Comparison of ENCODE assay signal across 13 cellular contexts in genomic region chr13:40780822-40781401, GRCh38. TPM values are rescaled to one million over a fixed set of nuclear protein-coding genes. Genes with fewer than 3 reads are reported as not detected.
DNase-seq lines count a peak whose midpoint lies in the region; ATAC-seq and TF ChIP-seq lines count a peak whose summit lies in the region.
"Had no signal": no experiment of that assay in that cellular context is flagged by ENCODE, and none has a peak within 500 bp of the region (broad histone marks: within the 10 kb centered on the region; RNA-seq: fewer than 3 reads in every experiment).

No MANE protein-coding gene starts in this region.

- in situ Hi-C loops in IMR-90 (cut with MboI; ENCODE audit: low sequenced_read_pairs): loop anchor here (10.0 kb wide), 1 partner anchor 274 kb away; no protein-coding TSS in a partner anchor

- no peak overlapping the region for H4K5ac ChIP-seq in IMR-90 (ENCODE audit: low read depth, low read length)

- H3K4me3 ChIP-seq in DND-41 (ENCODE audit: low read depth in 1 of 2, low read length in 2 of 2) (no peak overlapping the region), IMR-90 (ENCODE audit: insufficient read depth, low read depth, low read length) (no peak overlapping the region), liver (ENCODE audit: low read depth in 1 of 3, low read length in 3 of 3) (no peak overlapping the region)
- H3K4me3 ChIP-seq: adrenal gland had no signal

- TF ChIP-seq CTCF in DND-41 (IDR thresholded peaks at IDR 0.05; ENCODE audit: borderline replicate concordance, extremely low read depth, low read length, poor library complexity, severe bottlenecking) (peak; percentile 24), IMR-90 (conservative IDR thresholded peaks at IDR 0.05; ENCODE audit: low read depth, low read length) (peak; percentile 12; the same call in 1 of the 2 replicates), liver (IDR thresholded peaks at IDR 0.05; ENCODE audit: low read depth, low read length, missing input control) (peak; percentile 23)

- H3K9ac ChIP-seq in DND-41 (ENCODE audit: low read depth, low read length) (no peak overlapping the region), IMR-90 (ENCODE audit: low read depth, low read length) (no peak overlapping the region), liver (ENCODE audit: low read depth in 1 of 2, low read length in 2 of 2) (no peak overlapping the region)

- no peak overlapping the region for H3K4me2 ChIP-seq in DND-41 (ENCODE audit: insufficient read depth, low read length)
- H3K4me2 ChIP-seq in IMR-90 (ENCODE audit: low read depth, low read length): no peak overlapping the region

- no peaks in the 10 kb centered on the region for H4K20me1 ChIP-seq in DND-41 (ENCODE audit: insufficient read depth, low read length)
- no peaks in the 10 kb centered on the region for H4K20me1 ChIP-seq in IMR-90 (ENCODE audit: insufficient read depth, low read length)

- TF ChIP-seq RAD21 in IMR-90 (IDR thresholded peaks at IDR 0.05; ENCODE audit: low read length): no peak
- peak; percentile 21 to 68 for TF ChIP-seq RAD21 in liver (IDR thresholded peaks at IDR 0.05)

- H2AK5ac ChIP-seq in IMR-90 (ENCODE audit: low read depth, low read length): no peak overlapping the region

- no peak overlapping the region for H3K18ac ChIP-seq in IMR-90 (ENCODE audit: low read depth, low read length)

- H3K4me3 Mint-ChIP-seq in activated CD4-positive, alpha-beta T cell treated with anti-CD3 and anti-CD28 coated beads for 36 hours: no peak overlapping the region

- DNase-seq in DND-41 (no peak), IMR-90 (peak; percentile 20), UCSD-AML1 (lab: John Stamatoyannopoulos, UW; ENCODE audit: unreplicated experiment) (peak; percentile 17), ureter (ENCODE audit: low spot score) (no peak), NCI-H524 treated with DMSO at 0.1 percent for 48 hours (lab: John Stamatoyannopoulos, UW) (no peak)
- no peak for DNase-seq in activated CD4-positive, alpha-beta T cell treated with anti-CD3 and anti-CD28 coated beads for 36 hours
- DNase-seq: adrenal gland; COR-L47; NCI-H774; stimulated activated naive CD4-positive, alpha-beta T cell treated with Interleukin-2 at 50 U/mL for 16 hours had no signal

- no peak overlapping the region for H3K27ac Mint-ChIP-seq in activated CD4-positive, alpha-beta T cell treated with anti-CD3 and anti-CD28 coated beads for 36 hours

- no peaks in the 10 kb centered on the region for H3K79me1 ChIP-seq in IMR-90 (ENCODE audit: low read depth in 1 of 2, low read length in 2 of 2)

- peaks cover 20% of the 10 kb centered on the region for H3K4me1 Mint-ChIP-seq in activated CD4-positive, alpha-beta T cell treated with anti-CD3 and anti-CD28 coated beads for 36 hours

- H2BK5ac ChIP-seq in IMR-90 (ENCODE audit: low read depth, low read length, poor library complexity, severe bottlenecking): no peak overlapping the region

- no peak overlapping the region for H2BK20ac ChIP-seq in IMR-90 (ENCODE audit: low read depth, low read length)

- H3K14ac ChIP-seq in IMR-90 (replicated peaks; ENCODE audit: low read depth, low read length): no peak overlapping the region

- H2AFZ ChIP-seq in DND-41 (ENCODE audit: low read depth, low read length) (no peak overlapping the region), IMR-90 (replicated peaks; ENCODE audit: low read length, poor library complexity) (no peak overlapping the region)

- H4K91ac ChIP-seq in IMR-90 (ENCODE audit: insufficient read depth, low read depth, low read length): no peak overlapping the region

- no peak overlapping the region for H2AK9ac ChIP-seq in IMR-90 (replicated peaks; ENCODE audit: low read depth, low read length, poor library complexity)

- H3K56ac ChIP-seq in IMR-90 (ENCODE audit: extremely low read depth, insufficient read depth, low read length): no peak overlapping the region

- ATAC-seq in DND-41 (ENCODE audit: insufficient read depth, low read depth): 0 out of 3 replicates have a peak, but pooled peaks have one; percentile 18
- peak; percentile 33; the same call in 1 of the 2 replicates for ATAC-seq in IMR-90 (ENCODE audit: low read depth)
- no peak for ATAC-seq in activated CD4-positive, alpha-beta T cell treated with anti-CD3 and anti-CD28 coated beads for 36 hours
- no peak for ATAC-seq in HG02884 (IDR thresholded peaks at IDR 0.05; ENCODE audit: unreplicated experiment)

- H3K27me3 ChIP-seq in DND-41 (ENCODE audit: insufficient read depth, low read length, poor library complexity) (no peaks in the 10 kb centered on the region), IMR-90 (ENCODE audit: control insufficient read depth, insufficient read depth, low read length) (no peaks in the 10 kb centered on the region), liver (ENCODE audit: control insufficient read depth in 4 of 4, insufficient read depth in 4 of 4, low read length in 3 of 4) (no peaks in the 10 kb centered on the region)
- H3K27me3 ChIP-seq: adrenal gland, neutrophil had no signal

- H3K9me1 ChIP-seq in IMR-90 (ENCODE audit: insufficient read depth, low read length): peaks cover 16% of the 10 kb centered on the region

- no peaks in the 10 kb centered on the region for H3K36me3 Mint-ChIP-seq in activated CD4-positive, alpha-beta T cell treated with anti-CD3 and anti-CD28 coated beads for 36 hours (ENCODE audit: low read depth)

- TF ChIP-seq POLR2A in IMR-90 (IDR thresholded peaks at IDR 0.05; ENCODE audit: low read depth, low read length): no peak

- H2BK15ac ChIP-seq in IMR-90 (ENCODE audit: low read depth, low read length): no peak overlapping the region

- H3K27ac ChIP-seq in DND-41 (ENCODE audit: low read length) (no peak overlapping the region), IMR-90 (ENCODE audit: insufficient read depth, low read length) (no peak overlapping the region), liver (ENCODE audit: low read depth in 1 of 2, low read length in 2 of 2) (no peak overlapping the region)
- H3K27ac ChIP-seq: adrenal gland, neutrophil had no signal

- H3K4me1 ChIP-seq in DND-41 (ENCODE audit: insufficient read depth, low read length) (peaks cover 22% of the 10 kb centered on the region), IMR-90 (ENCODE audit: control insufficient read depth, insufficient read depth, low read length) (peaks cover 5% of the 10 kb centered on the region), liver (ENCODE audit: control insufficient read depth in 4 of 4, insufficient read depth in 4 of 4, low read length in 3 of 4) (peaks cover 1 to 29% (median 17%) of the 10 kb centered on the region in 4 donors)

- POLR2A ChIA-PET in IMR-90 (lab: Charles Lee; ENCODE audit: unreplicated experiment): interaction anchor here (0.7 kb wide), 1 partner anchor 8 kb away, joined by 3 read pairs; the partner anchor contains the start of gene SLC25A15
- POLR2A ChIA-PET in activated CD4-positive, alpha-beta T cell treated with anti-CD3 and anti-CD28 coated beads for 36 hours (lab: Charles Lee): interaction anchor here (0.6 kb wide), 1 partner anchor 12 kb away, joined by 3 read pairs; no protein-coding TSS in a partner anchor

- WGBS in IMR-90 (ENCODE audit: extremely low coverage in 2 of 2, insufficient read length in 1 of 2), 2 experiments: 56% methylated on average over 6 of the region's 14 CpGs; no CpG with 5 or more reads in 1 of the 2 experiments
- WGBS in liver: 59% methylated on average over 14 of the region's 14 CpGs

- dilution Hi-C loops in IMR-90 (cut with HindIII; ENCODE audit: low sequenced_read_pairs, unreplicated experiment): no loop called here

- no peak overlapping the region for H3K23ac ChIP-seq in IMR-90 (ENCODE audit: low read depth, low read length)

- H4K8ac ChIP-seq in IMR-90 (ENCODE audit: low read depth in 2 of 2, low read length in 2 of 2): no peak overlapping the region

- no peaks in the 10 kb centered on the region for H3K9me3 Mint-ChIP-seq in activated CD4-positive, alpha-beta T cell treated with anti-CD3 and anti-CD28 coated beads for 36 hours (ENCODE audit: low read depth)

- CTCF ChIA-PET in IMR-90 (lab: Yijun Ruan, JAX): interaction anchor here (1.1 kb wide), 1 partner anchor 34 kb away, joined by 3 read pairs; no protein-coding TSS in a partner anchor
- CTCF ChIA-PET in activated CD4-positive, alpha-beta T cell treated with anti-CD3 and anti-CD28 coated beads for 36 hours (lab: Charles Lee): no interaction called here

- no peaks in the 10 kb centered on the region for H3K79me2 ChIP-seq in DND-41 (ENCODE audit: insufficient read depth, low read length)

- no peaks in the 10 kb centered on the region for H3K36me3 ChIP-seq in DND-41 (ENCODE audit: insufficient read depth, low read length)
- no peaks in the 10 kb centered on the region for H3K36me3 ChIP-seq in IMR-90 (ENCODE audit: control insufficient read depth, insufficient read depth, low read length)
- no peaks in the 10 kb centered on the region for H3K36me3 ChIP-seq in liver (ENCODE audit: control insufficient read depth in 4 of 4, insufficient read depth in 3 of 4, low read depth in 1 of 4, low read length in 3 of 4)
- H3K36me3 ChIP-seq: adrenal gland, neutrophil had no signal

- no TSS peak for BruUV-seq in IMR-90 (replicated peaks; lab: Mats Ljungman, UMichigan)

- H2BK120ac ChIP-seq in IMR-90 (ENCODE audit: low read depth, low read length): no peak overlapping the region

- intact Hi-C loops in IMR-90 (cut with micrococcal nuclease): loop anchor here (10.0 kb wide), 1 partner anchor 444 kb away; no protein-coding TSS in a partner anchor
- intact Hi-C loops in activated CD4-positive, alpha-beta T cell treated with anti-CD3 and anti-CD28 coated beads for 36 hours (cut with DNase I, micrococcal nuclease): no loop called here

- no peaks in the 10 kb centered on the region for H3K27me3 Mint-ChIP-seq in activated CD4-positive, alpha-beta T cell treated with anti-CD3 and anti-CD28 coated beads for 36 hours

- H3K9me3 ChIP-seq in DND-41 (ENCODE audit: insufficient read depth, low read length, severe bottlenecking): no peaks in the 10 kb centered on the region
- H3K9me3 ChIP-seq in IMR-90 (ENCODE audit: control insufficient read depth, insufficient read depth, low read length): no peaks in the 10 kb centered on the region
- H3K9me3 ChIP-seq in liver (ENCODE audit: control insufficient read depth in 4 of 4, low read length in 3 of 4): no peaks in the 10 kb centered on the region
- H3K9me3 ChIP-seq: adrenal gland, neutrophil had no signal

- H3K4ac ChIP-seq in IMR-90 (ENCODE audit: low read depth, low read length): no peak overlapping the region; the same call in 1 of the 2 replicates

RNA-seq across cellular contexts. Expression of gene SLC25A15, which starts 8.5 kb away (rescaled TPM):
- total RNA-seq in IMR-90 (2012; rRNA removed): 13.3 and 16.1 TPM in 2 replicates
- polyA plus RNA-seq in IMR-90 (2012; rRNA removed): 5.2 and 5.4 TPM in 2 replicates
- 3.6 and 4.7 TPM in 2 replicates for polyA plus RNA-seq in IMR-90 (2012; cell fraction: cytosol; rRNA removed)
- 2.5 TPM in 2 replicates for polyA plus RNA-seq in IMR-90 (2012; cell fraction: nucleus; rRNA removed; ENCODE audit: low replicate concordance)
- 100 to 1,000 TPM in 1 of 2 donors, 10 to 100 TPM in 1; 29.3 to 106 TPM for total RNA-seq in liver
- 10 to 100 TPM; 49.7 to 84.1 TPM for polyA plus RNA-seq in liver
- total RNA-seq in ureter: 5.2 TPM
- 10 to 100 TPM; 20.5 to 23.6 TPM for total RNA-seq in activated CD4-positive, alpha-beta T cell treated with anti-CD3 and anti-CD28 coated beads for 36 hours

RNA-seq across cellular contexts. Expression of gene MRPS31, which starts 9.9 kb away (rescaled TPM):
- total RNA-seq in IMR-90 (2012; rRNA removed): 9.3 and 15.3 TPM in 2 replicates
- 14.8 and 15.0 TPM in 2 replicates for polyA plus RNA-seq in IMR-90 (2012; rRNA removed)
- 2.3 and 4.2 TPM in 2 replicates for polyA plus RNA-seq in IMR-90 (2012; cell fraction: cytosol; rRNA removed)
- polyA plus RNA-seq in IMR-90 (2012; cell fraction: nucleus; rRNA removed; ENCODE audit: low replicate concordance): 2.4 and 16.6 TPM in 2 replicates
- 10 to 100 TPM; 13.4 to 15.8 TPM for total RNA-seq in liver
- 10 to 100 TPM; 16.2 to 17.6 TPM for polyA plus RNA-seq in liver
- 25.5 TPM for total RNA-seq in ureter
- 10 to 100 TPM; 45.8 to 46.1 TPM for total RNA-seq in activated CD4-positive, alpha-beta T cell treated with anti-CD3 and anti-CD28 coated beads for 36 hours

Comparison
In these comparisons a context has a peak if more than half of its experiments do, and no peak if none do; other contexts are left out.
1. ATAC-seq: peak in DND-41 (single experiment) and IMR-90 (single experiment); none in activated CD4-positive, alpha-beta T cell treated with anti-CD3 and anti-CD28 coated beads for 36 hours (single experiment) and HG02884 (single experiment).
2. DNase-seq: peak in IMR-90 (single experiment) and UCSD-AML1 (single experiment); none in DND-41 (single experiment), ureter (single experiment), activated CD4-positive, alpha-beta T cell treated with anti-CD3 and anti-CD28 coated beads for 36 hours (single experiment) and NCI-H524 treated with DMSO at 0.1 percent for 48 hours (single experiment).
3. Peak in every context shown above with its lines, with median percentiles within 50 percentile points of each other: CTCF ChIP-seq.